In the genomic region with DNA sequence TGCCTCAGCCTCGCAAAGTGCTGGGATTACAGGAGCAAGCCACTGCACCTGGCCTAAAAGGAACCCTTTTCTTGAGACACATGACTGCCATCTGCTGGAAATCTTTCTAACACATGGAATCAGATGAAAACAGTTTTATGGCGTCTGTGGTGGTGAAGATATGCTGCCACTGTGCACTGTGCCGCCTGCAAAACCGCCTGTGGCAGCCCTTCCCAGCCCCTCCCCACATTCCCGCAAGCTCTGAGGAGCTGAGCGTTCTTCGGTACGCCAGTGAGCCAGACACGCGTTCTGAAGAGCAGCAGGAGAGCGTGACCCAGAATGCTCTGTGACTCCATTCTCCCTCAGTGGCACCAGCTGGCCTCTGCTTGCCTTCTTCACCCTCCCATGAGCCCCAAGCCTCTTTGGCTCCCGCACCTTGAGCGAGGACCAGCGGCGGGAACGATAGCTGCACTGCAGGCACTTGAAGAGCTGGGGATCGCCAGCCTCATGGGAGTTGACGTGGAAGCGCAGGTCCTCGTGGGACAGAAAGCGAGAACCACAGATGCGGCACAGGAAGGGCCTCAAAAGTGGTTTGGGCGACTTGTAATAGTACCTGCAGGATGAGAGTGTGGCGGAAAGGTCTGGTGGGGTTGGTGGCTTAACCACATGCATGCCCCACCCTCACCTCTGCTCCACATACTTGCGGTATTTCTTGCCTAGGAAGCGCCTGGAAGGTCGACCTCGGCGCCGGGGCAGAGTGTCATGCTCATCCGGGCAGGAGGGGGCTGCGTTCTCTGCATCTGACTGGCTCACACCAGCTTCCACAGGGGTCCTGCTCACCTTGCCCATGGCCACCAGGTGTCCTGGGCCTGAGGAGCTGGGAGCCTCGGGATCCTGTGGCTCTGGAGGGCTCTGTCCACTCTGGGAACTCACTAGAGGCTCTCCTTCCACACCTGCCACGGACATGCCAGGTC, we compare ENCODE assay signal across 8 cellular contexts. TPM values are rescaled to one million over a fixed set of nuclear protein-coding genes. Genes with fewer than 3 reads are reported as not detected.
DNase-seq lines count a peak whose midpoint lies in the region; TF ChIP-seq lines count a peak whose summit lies in the region.

No MANE protein-coding gene starts in this region.

- H3K9me3 ChIP-seq in neural cell (ENCODE audit: low read length) = no peaks in the 10 kb centered on the region

- no peaks in the 10 kb centered on the region for H3K36me3 ChIP-seq in neural cell (ENCODE audit: insufficient read depth, low read length)

- peak; percentile 71 for DNase-seq in ELR (ENCODE audit: low read depth)
- peak; percentile 40 for DNase-seq in NCI-H2196 treated with DMSO at 0.1 percent for 48 hours (lab: John Stamatoyannopoulos, UW; ENCODE audit: unreplicated experiment)
- DNase-seq in central memory CD4-positive, alpha-beta T cell = peak; percentile 32
- DNase-seq in activated T-helper 2 cell treated with anti-CD3 and anti-CD28 coated beads, Interferon-gamma antibody, Interleukin-2, Interleukin-4, amounts not matched to agents 10 μg/mL and 5 μg/mL and 100 μg/mL, durations not matched to agents 14 hours and 24 hours and 36 hours (ENCODE audit: low spot score) = no peak
- DNase-seq in NCI-H187 treated with DMSO at 0.1 percent for 48 hours (lab: John Stamatoyannopoulos, UW) = no peak
- DNase-seq in AG08396 (ENCODE audit: low spot score) = no peak

- H3K36me3 Mint-ChIP-seq in activated T-helper 2 cell treated with anti-CD3 and anti-CD28 coated beads, Interferon-gamma antibody, Interleukin-2, Interleukin-4, amounts not matched to agents 10 μg/mL and 5 μg/mL and 100 μg/mL, durations not matched to agents 14 hours and 24 hours and 36 hours (ENCODE audit: low read depth) = peaks cover 69% of the 10 kb centered on the region

- H3K27me3 ChIP-seq in neural cell (ENCODE audit: insufficient read depth, low read depth, low read length) = no peaks in the 10 kb centered on the region

- no peaks in the 10 kb centered on the region for H3K27me3 Mint-ChIP-seq in activated T-helper 2 cell treated with anti-CD3 and anti-CD28 coated beads, Interferon-gamma antibody, Interleukin-2, Interleukin-4, amounts not matched to agents 10 μg/mL and 5 μg/mL and 100 μg/mL, durations not matched to agents 14 hours and 24 hours and 36 hours (ENCODE audit: low read depth)

- H3K4me3 Mint-ChIP-seq in activated T-helper 2 cell treated with anti-CD3 and anti-CD28 coated beads, Interferon-gamma antibody, Interleukin-2, Interleukin-4, amounts not matched to agents 10 μg/mL and 5 μg/mL and 100 μg/mL, durations not matched to agents 14 hours and 24 hours and 36 hours (ENCODE audit: low read depth) = no peak overlapping the region

- H3F3A ChIP-seq in neural cell (ENCODE audit: insufficient read depth, low read length, poor library complexity, severe bottlenecking) = no peaks in the 10 kb centered on the region

- H3K79me2 ChIP-seq in neural cell (replicated peaks; ENCODE audit: insufficient read depth, low read length) = no peaks in the 10 kb centered on the region

- H3K27ac ChIP-seq in 22Rv1 (no peak overlapping the region), neural cell (ENCODE audit: low read length) (no peak overlapping the region)

- TF ChIP-seq CTCF in 22Rv1 (IDR thresholded peaks at IDR 0.05) (peak; percentile 51), neural cell (IDR thresholded peaks at IDR 0.05; ENCODE audit: poor library complexity, severe bottlenecking) (peak; percentile 66)

- H4K20me1 ChIP-seq in neural cell (ENCODE audit: insufficient read depth) = no peaks in the 10 kb centered on the region

- no peak overlapping the region for H3K4me2 ChIP-seq in neural cell (ENCODE audit: low read length)

- H3K4me1 Mint-ChIP-seq in activated T-helper 2 cell treated with anti-CD3 and anti-CD28 coated beads, Interferon-gamma antibody, Interleukin-2, Interleukin-4, amounts not matched to agents 10 μg/mL and 5 μg/mL and 100 μg/mL, durations not matched to agents 14 hours and 24 hours and 36 hours (ENCODE audit: low read depth) = no peaks in the 10 kb centered on the region

- intact Hi-C loops in activated T-helper 2 cell treated with anti-CD3 and anti-CD28 coated beads, Interferon-gamma antibody, Interleukin-2, Interleukin-4, amounts not matched to agents 10 μg/mL and 5 μg/mL and 100 μg/mL, durations not matched to agents 14 hours and 24 hours and 36 hours (cut with micrococcal nuclease) = loop anchor here (5.0 kb wide), 1 partner anchor 166 kb away; no protein-coding TSS in a partner anchor

- H2AFZ ChIP-seq in neural cell (ENCODE audit: low read depth, low read length) = no peak overlapping the region

- TF ChIP-seq RAD21 in neural cell (conservative IDR thresholded peaks at IDR 0.05) = peak; percentile 64

- H3K27ac Mint-ChIP-seq in activated T-helper 2 cell treated with anti-CD3 and anti-CD28 coated beads, Interferon-gamma antibody, Interleukin-2, Interleukin-4, amounts not matched to agents 10 μg/mL and 5 μg/mL and 100 μg/mL, durations not matched to agents 14 hours and 24 hours and 36 hours = no peak overlapping the region

- no peak for TF ChIP-seq EP300 in neural cell (conservative IDR thresholded peaks at IDR 0.05; ENCODE audit: poor library complexity, severe bottlenecking)

- H3K4me3 ChIP-seq in neural cell (ENCODE audit: low read length) = no peak overlapping the region

- no peaks in the 10 kb centered on the region for H3K9me2 ChIP-seq in neural cell (ENCODE audit: insufficient read depth, low read length)

- H3K9me3 Mint-ChIP-seq in activated T-helper 2 cell treated with anti-CD3 and anti-CD28 coated beads, Interferon-gamma antibody, Interleukin-2, Interleukin-4, amounts not matched to agents 10 μg/mL and 5 μg/mL and 100 μg/mL, durations not matched to agents 14 hours and 24 hours and 36 hours = no peaks in the 10 kb centered on the region

- no peak overlapping the region for H3K9ac ChIP-seq in neural cell (ENCODE audit: low read length)

TF ChIP-seq in neural cell, 6 proteins besides CTCF, POLR2A, EP300 and RAD21:
- TF ChIP-seq SMC3 (conservative IDR thresholded peaks at IDR 0.05; ENCODE audit: poor library complexity) (peak; percentile 67), EZH2 (IDR thresholded peaks at IDR 0.05; ENCODE audit: borderline replicate concordance, insufficient read depth, low read length, poor library complexity, severe bottlenecking) (no peak), TAF1 (IDR thresholded peaks at IDR 0.05; ENCODE audit: low read depth) (no peak), MXI1 (conservative IDR thresholded peaks at IDR 0.05; ENCODE audit: poor library complexity, severe bottlenecking) (no peak), POLR2AphosphoS5 (IDR thresholded peaks at IDR 0.05) (no peak)
- TF ChIP-seq, protein P1, sequence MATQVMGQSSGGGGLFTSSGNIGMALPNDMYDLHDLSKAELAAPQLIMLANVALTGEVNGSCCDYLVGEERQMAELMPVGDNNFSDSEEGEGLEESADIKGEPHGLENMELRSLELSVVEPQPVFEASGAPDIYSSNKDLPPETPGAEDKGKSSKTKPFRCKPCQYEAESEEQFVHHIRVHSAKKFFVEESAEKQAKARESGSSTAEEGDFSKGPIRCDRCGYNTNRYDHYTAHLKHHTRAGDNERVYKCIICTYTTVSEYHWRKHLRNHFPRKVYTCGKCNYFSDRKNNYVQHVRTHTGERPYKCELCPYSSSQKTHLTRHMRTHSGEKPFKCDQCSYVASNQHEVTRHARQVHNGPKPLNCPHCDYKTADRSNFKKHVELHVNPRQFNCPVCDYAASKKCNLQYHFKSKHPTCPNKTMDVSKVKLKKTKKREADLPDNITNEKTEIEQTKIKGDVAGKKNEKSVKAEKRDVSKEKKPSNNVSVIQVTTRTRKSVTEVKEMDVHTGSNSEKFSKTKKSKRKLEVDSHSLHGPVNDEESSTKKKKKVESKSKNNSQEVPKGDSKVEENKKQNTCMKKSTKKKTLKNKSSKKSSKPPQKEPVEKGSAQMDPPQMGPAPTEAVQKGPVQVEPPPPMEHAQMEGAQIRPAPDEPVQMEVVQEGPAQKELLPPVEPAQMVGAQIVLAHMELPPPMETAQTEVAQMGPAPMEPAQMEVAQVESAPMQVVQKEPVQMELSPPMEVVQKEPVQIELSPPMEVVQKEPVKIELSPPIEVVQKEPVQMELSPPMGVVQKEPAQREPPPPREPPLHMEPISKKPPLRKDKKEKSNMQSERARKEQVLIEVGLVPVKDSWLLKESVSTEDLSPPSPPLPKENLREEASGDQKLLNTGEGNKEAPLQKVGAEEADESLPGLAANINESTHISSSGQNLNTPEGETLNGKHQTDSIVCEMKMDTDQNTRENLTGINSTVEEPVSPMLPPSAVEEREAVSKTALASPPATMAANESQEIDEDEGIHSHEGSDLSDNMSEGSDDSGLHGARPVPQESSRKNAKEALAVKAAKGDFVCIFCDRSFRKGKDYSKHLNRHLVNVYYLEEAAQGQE (IDR thresholded peaks at IDR 0.05; ENCODE audit: borderline replicate concordance) = no peak

RNA-seq across cellular contexts. Expression of a gene that starts 8.7 kb away (rescaled TPM):
- polyA plus RNA-seq in neural cell = 12.8 and 18.9 TPM in 2 replicates
- polyA minus RNA-seq in neural cell = 25.4 and 26.5 TPM in 2 replicates
- 35.7 and 36.1 TPM in 2 replicates for total RNA-seq in activated T-helper 2 cell treated with anti-CD3 and anti-CD28 coated beads, Interferon-gamma antibody, Interleukin-2, Interleukin-4, amounts not matched to agents 10 μg/mL and 5 μg/mL and 100 μg/mL, durations not matched to agents 14 hours and 24 hours and 36 hours

RNA-seq across cellular contexts. Expression of a gene that starts 28.9 kb away (rescaled TPM):
- polyA plus RNA-seq in neural cell = 21.5 and 28.3 TPM in 2 replicates
- polyA minus RNA-seq in neural cell = 18.7 and 22.7 TPM in 2 replicates
- 27.5 and 28.6 TPM in 2 replicates for total RNA-seq in activated T-helper 2 cell treated with anti-CD3 and anti-CD28 coated beads, Interferon-gamma antibody, Interleukin-2, Interleukin-4, amounts not matched to agents 10 μg/mL and 5 μg/mL and 100 μg/mL, durations not matched to agents 14 hours and 24 hours and 36 hours

RNA-seq across cellular contexts. Expression of a gene that starts 45.4 kb away (rescaled TPM):
- polyA plus RNA-seq in neural cell = not detected in 2 replicates
- not detected in 2 replicates for polyA minus RNA-seq in neural cell
- total RNA-seq in activated T-helper 2 cell treated with anti-CD3 and anti-CD28 coated beads, Interferon-gamma antibody, Interleukin-2, Interleukin-4, amounts not matched to agents 10 μg/mL and 5 μg/mL and 100 μg/mL, durations not matched to agents 14 hours and 24 hours and 36 hours = 0.16 TPM in 1 of 2 replicates, not detected in the other

RNA-seq across cellular contexts. Expression of a gene that starts 51.4 kb away (rescaled TPM):
- polyA plus RNA-seq in neural cell = 5.3 and 7.0 TPM in 2 replicates
- 4.2 and 6.1 TPM in 2 replicates for polyA minus RNA-seq in neural cell
- total RNA-seq in activated T-helper 2 cell treated with anti-CD3 and anti-CD28 coated beads, Interferon-gamma antibody, Interleukin-2, Interleukin-4, amounts not matched to agents 10 μg/mL and 5 μg/mL and 100 μg/mL, durations not matched to agents 14 hours and 24 hours and 36 hours = 5.5 TPM in 2 replicates

Comparison
In these comparisons a context has a peak if more than half of its experiments do, and no peak if none do; other contexts are left out.
1. DNase-seq: peak in ELR (single experiment), NCI-H2196 treated with DMSO at 0.1 percent for 48 hours (single experiment) and central memory CD4-positive, alpha-beta T cell (single experiment); none in activated T-helper 2 cell treated with anti-CD3 and anti-CD28 coated beads, Interferon-gamma antibody, Interleukin-2, Interleukin-4, amounts not matched to agents 10 μg/mL and 5 μg/mL and 100 μg/mL, durations not matched to agents 14 hours and 24 hours and 36 hours (single experiment), NCI-H187 treated with DMSO at 0.1 percent for 48 hours (single experiment) and AG08396 (single experiment).